Comparison of ENCODE assay signal across 18 cellular contexts in genomic region chr6:17530321-17530835, GRCh38.
"Had no signal": no experiment of that assay in that cellular context is flagged by ENCODE, and none has a peak within 500 bp of the region (broad histone marks: within the 10 kb centered on the region; RNA-seq: fewer than 3 reads in every experiment).

No MANE protein-coding gene starts in this region.

- H3K9me3 ChIP-seq: SK-N-SH had no signal

- DNase-seq: IMR-90, Karpas-422, KG1, MM.1S, NCI-H1092 treated with DMSO at 0.1 percent for 48 hours, NCI-H1436 treated with DMSO at 0.1 percent for 48 hours, NCI-H1694, NCI-H187 treated with DMSO at 0.1 percent for 48 hours, NCI-H2029 treated with DMSO at 0.1 percent for 48 hours, NCI-H2171 treated with DMSO at 0.1 percent for 48 hours, NCI-H2227 treated with DMSO at 0.1 percent for 48 hours, NCI-H524, NCI-H69, NCI-H774, Right ventricle myocardium superior, RPMI8226, SIG-M5, SK-N-SH had no signal

- H3K4me2 ChIP-seq: SK-N-SH had no signal

- H3K9ac ChIP-seq: SK-N-SH had no signal
